25 cellular contexts compared by ENCODE assay signal in genomic region chr3:59818-60217, GRCh38.
"Had no signal": no experiment of that assay in that cellular context is flagged by ENCODE, and none has a peak within 500 bp of the region (broad histone marks: within the 10 kb centered on the region; RNA-seq: fewer than 3 reads in every experiment).

No MANE protein-coding gene starts in this region.

- H3K36me3 ChIP-seq: MG63, Peyer's patch, SJCRH30 had no signal

- H3K27ac ChIP-seq: PC-9, Peyer's patch, SJCRH30 had no signal

- H3K4me3 ChIP-seq: MG63, PC-9, Peyer's patch, SJCRH30 had no signal

- DNase-seq: Karpas-422, KG1, MG63, NCI-H1092, NCI-H1105 treated with DMSO at 0.1 percent for 48 hours, NCI-H1417 treated with DMSO at 0.1 percent for 48 hours, NCI-H146, NCI-H1694 treated with DMSO at 0.1 percent for 48 hours, NCI-H1930, NCI-H2081, NCI-H2107, NCI-H2171 treated with DMSO at 0.1 percent for 48 hours, NCI-H446, NCI-H510A, NCI-H524 treated with DMSO at 0.1 percent for 48 hours, NCI-H69, NCI-H774, OCI-M1, PC-9, Peyer's patch, SHP77 treated with DMSO at 0.1 percent for 48 hours, SJCRH30, T-helper 1 cell had no signal

- H3K27me3 ChIP-seq: MG63, Peyer's patch, SJCRH30 had no signal

- ATAC-seq: Right ventricle myocardium inferior, SK-N-SH treated with all-trans-retinoic acid at 6 μM for 48 hours had no signal

- H3K4me1 ChIP-seq: Peyer's patch, SJCRH30 had no signal

- H2AFZ ChIP-seq: PC-9 had no signal

- H3K9me3 ChIP-seq: MG63, Peyer's patch, SJCRH30 had no signal

- H3K4me2 ChIP-seq: PC-9 had no signal
